In genomic region chr5:75052461-75053285, GRCh38 we compare ENCODE assay signal across 8 cellular contexts. TPM values are rescaled to one million over a fixed set of nuclear protein-coding genes. Genes with fewer than 3 reads are reported as not detected.
A peak's percentile ranks its signal among the peaks of the same experiment; 100 is the strongest.
DNase-seq lines count a peak whose midpoint lies in the region; ATAC-seq and TF ChIP-seq lines count a peak whose summit lies in the region.

TSS of gene GCNT4 (minus strand) at chr5:75052558. CDS start at chr5:75030037, 22,521 bp downstream.

- peaks cover 29 to 35% of the 10 kb centered on the region in 2 donors for H3K4me1 ChIP-seq in mucosa of rectum (ENCODE audit: control insufficient read depth in 2 of 2, insufficient read depth in 2 of 2, low read length in 2 of 2)
- H3K4me1 ChIP-seq in testis = peaks cover 28% of the 10 kb centered on the region

- H3K27ac Mint-ChIP-seq in activated CD8-positive, alpha-beta T cell treated with anti-CD3 and anti-CD28 coated beads, Interleukin-2, amount 10 ng/mL, durations not matched to agents 7 days and 5 days = peak within 1 kb of the TSS; percentile 91

- 0 to 1% methylated on average over 3 to 90 of the region's 103 CpGs for WGBS in testis, 2 donors

- CTCF ChIA-PET in activated CD8-positive, alpha-beta T cell treated with anti-CD3 and anti-CD28 coated beads, Interleukin-2, amount 10 ng/mL, durations not matched to agents 7 days and 5 days (lab: Charles Lee) = interaction anchor here (0.6 to 8.4 kb wide), 9 partner anchors 7 to 184 kb away, joined by 3 to 74 read pairs (median 4); partner anchors contain the start of gene ANKRD31

- H3K9me3 ChIP-seq in mucosa of rectum (ENCODE audit: control insufficient read depth in 2 of 2, low read length in 2 of 2) = no peaks in the 10 kb centered on the region
- no peaks in the 10 kb centered on the region for H3K9me3 ChIP-seq in testis

- H3K27ac ChIP-seq in mucosa of rectum (ENCODE audit: low read depth in 2 of 2, low read length in 2 of 2) (peak within 1 kb of the TSS; percentile 75 to 77), testis (peak within 1 kb of the TSS; percentile 89 to 97)

- H3K27me3 Mint-ChIP-seq in activated CD8-positive, alpha-beta T cell treated with anti-CD3 and anti-CD28 coated beads, Interleukin-2, amount 10 ng/mL, durations not matched to agents 7 days and 5 days (ENCODE audit: low read depth) = no peaks in the 10 kb centered on the region

- peak; percentile 37 for ATAC-seq in activated CD8-positive, alpha-beta T cell treated with anti-CD3 and anti-CD28 coated beads, Interleukin-2, amount 10 ng/mL, durations not matched to agents 7 days and 5 days
- ATAC-seq in GM21447 (IDR thresholded peaks at IDR 0.05; ENCODE audit: unreplicated experiment) = no peak

- intact Hi-C loops in testis (cut with DNase I; ENCODE audit: low total_unique reads) = no loop called here

- no peaks in the 10 kb centered on the region for H3K36me3 ChIP-seq in mucosa of rectum (ENCODE audit: control insufficient read depth in 2 of 2, insufficient read depth in 2 of 2, low read length in 2 of 2)
- H3K36me3 ChIP-seq in testis (ENCODE audit: low read depth, missing control alignments) = no peaks in the 10 kb centered on the region

- no peaks in the 10 kb centered on the region for H3K9me3 Mint-ChIP-seq in activated CD8-positive, alpha-beta T cell treated with anti-CD3 and anti-CD28 coated beads, Interleukin-2, amount 10 ng/mL, durations not matched to agents 7 days and 5 days (ENCODE audit: insufficient read depth)

- no peak for TF ChIP-seq POLR2A in testis (IDR thresholded peaks at IDR 0.05)

- DNase-seq in EL = peak; percentile 71
- peak; percentile 35 for DNase-seq in HuH-7 (ENCODE audit: low spot score)
- peak; percentile 58 for DNase-seq in activated CD8-positive, alpha-beta T cell treated with anti-CD3 and anti-CD28 coated beads, Interleukin-2, amount 10 ng/mL, durations not matched to agents 7 days and 5 days
- no peak for DNase-seq in epithelial cell of proximal tubule (ENCODE audit: low read depth)
- DNase-seq in testis = peak; percentile 67
- DNase-seq in NCI-H1436 (lab: John Stamatoyannopoulos, UW) = no peak

- H3K4me3 Mint-ChIP-seq in activated CD8-positive, alpha-beta T cell treated with anti-CD3 and anti-CD28 coated beads, Interleukin-2, amount 10 ng/mL, durations not matched to agents 7 days and 5 days = peak within 1 kb of the TSS; percentile 89

- H3K27me3 ChIP-seq in mucosa of rectum (ENCODE audit: control insufficient read depth in 2 of 2, insufficient read depth in 2 of 2, low read length in 2 of 2) (no peaks in the 10 kb centered on the region), testis (no peaks in the 10 kb centered on the region)

- peak within 1 kb of the TSS; percentile 72 for H3K4me3 ChIP-seq in epithelial cell of proximal tubule (ENCODE audit: low read depth, low read length)
- H3K4me3 ChIP-seq in mucosa of rectum (ENCODE audit: low read length in 2 of 2) = peak within 1 kb of the TSS; percentile 70 to 82
- H3K4me3 ChIP-seq in testis = peak within 1 kb of the TSS; percentile 68 to 75

- peaks cover 75% of the 10 kb centered on the region for H3K4me1 Mint-ChIP-seq in activated CD8-positive, alpha-beta T cell treated with anti-CD3 and anti-CD28 coated beads, Interleukin-2, amount 10 ng/mL, durations not matched to agents 7 days and 5 days (ENCODE audit: low read depth)

- H3K9ac ChIP-seq in mucosa of rectum (ENCODE audit: low read depth in 1 of 2, low read length in 2 of 2) = peak within 1 kb of the TSS; percentile 72 to 73

- H3K36me3 Mint-ChIP-seq in activated CD8-positive, alpha-beta T cell treated with anti-CD3 and anti-CD28 coated beads, Interleukin-2, amount 10 ng/mL, durations not matched to agents 7 days and 5 days (ENCODE audit: low read depth) = peaks cover 1% of the 10 kb centered on the region

- POLR2A ChIA-PET in activated CD8-positive, alpha-beta T cell treated with anti-CD3 and anti-CD28 coated beads, Interleukin-2, amount 10 ng/mL, durations not matched to agents 7 days and 5 days (lab: Charles Lee) = interaction anchor here (0.6 to 3.5 kb wide), 10 partner anchors 10 to 284 kb away, joined by 3 to 26 read pairs (median 5); partner anchors contain the start of genes ANKRD31 and HMGCR

- no peak for TF ChIP-seq CTCF in epithelial cell of proximal tubule (conservative IDR thresholded peaks at IDR 0.05; ENCODE audit: low read depth, low read length)
- no peak for TF ChIP-seq CTCF in testis (IDR thresholded peaks at IDR 0.05)

RNA-seq across cellular contexts. Expression of gene GCNT4, which starts in this region (rescaled TPM):
- 1 to 10 TPM; 1.9 to 2.1 TPM for total RNA-seq in activated CD8-positive, alpha-beta T cell treated with anti-CD3 and anti-CD28 coated beads, Interleukin-2, amount 10 ng/mL, durations not matched to agents 7 days and 5 days
- 2.3 and 2.7 TPM in 2 replicates for total RNA-seq in epithelial cell of proximal tubule
- total RNA-seq in testis = 1 to 10 TPM; 1.8 to 2.7 TPM
- 2.8 TPM for polyA plus RNA-seq in testis (ENCODE audit: insufficient read depth, low read depth, low replicate concordance)

Comparison
In these comparisons a context has a peak if more than half of its experiments do, and no peak if none do; other contexts are left out.
1. DNase-seq: peak in EL (single experiment), HuH-7 (single experiment), activated CD8-positive, alpha-beta T cell treated with anti-CD3 and anti-CD28 coated beads, Interleukin-2, amount 10 ng/mL, durations not matched to agents 7 days and 5 days (single experiment) and testis (single experiment); none in epithelial cell of proximal tubule (single experiment) and NCI-H1436 (single experiment).
2. Peak in every context shown above with its lines, with median percentiles within 50 percentile points of each other: H3K4me3 ChIP-seq.